1 cellular context compared by ENCODE assay signal in the genomic region with DNA sequence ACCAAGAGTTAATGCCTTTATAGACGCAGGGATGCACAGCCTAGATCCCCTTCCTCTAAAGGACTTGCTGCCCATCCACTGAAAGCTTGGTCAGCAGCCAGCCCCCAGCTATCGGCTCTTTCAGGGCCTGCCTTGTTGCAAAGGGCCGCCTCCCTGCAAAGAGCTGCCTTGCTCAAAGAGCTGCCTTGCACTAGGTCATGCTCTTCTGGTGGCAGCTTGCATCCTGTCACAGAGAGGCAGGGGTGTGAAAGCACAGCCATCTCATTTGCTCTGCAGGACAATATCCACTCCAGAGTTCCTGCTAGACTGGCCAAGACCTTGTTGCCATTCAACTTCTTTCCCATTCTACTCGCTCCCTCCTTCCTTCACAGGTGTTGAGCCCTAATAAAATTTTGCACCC.
TF ChIP-seq lines count a peak whose summit lies in the region.

No MANE protein-coding gene starts in this region.

TF ChIP-seq in HepG2, 621 proteins besides CTCF, POLR2A, EP300 and RAD21 (continued from another document):
- TF ChIP-seq, protein P1, sequence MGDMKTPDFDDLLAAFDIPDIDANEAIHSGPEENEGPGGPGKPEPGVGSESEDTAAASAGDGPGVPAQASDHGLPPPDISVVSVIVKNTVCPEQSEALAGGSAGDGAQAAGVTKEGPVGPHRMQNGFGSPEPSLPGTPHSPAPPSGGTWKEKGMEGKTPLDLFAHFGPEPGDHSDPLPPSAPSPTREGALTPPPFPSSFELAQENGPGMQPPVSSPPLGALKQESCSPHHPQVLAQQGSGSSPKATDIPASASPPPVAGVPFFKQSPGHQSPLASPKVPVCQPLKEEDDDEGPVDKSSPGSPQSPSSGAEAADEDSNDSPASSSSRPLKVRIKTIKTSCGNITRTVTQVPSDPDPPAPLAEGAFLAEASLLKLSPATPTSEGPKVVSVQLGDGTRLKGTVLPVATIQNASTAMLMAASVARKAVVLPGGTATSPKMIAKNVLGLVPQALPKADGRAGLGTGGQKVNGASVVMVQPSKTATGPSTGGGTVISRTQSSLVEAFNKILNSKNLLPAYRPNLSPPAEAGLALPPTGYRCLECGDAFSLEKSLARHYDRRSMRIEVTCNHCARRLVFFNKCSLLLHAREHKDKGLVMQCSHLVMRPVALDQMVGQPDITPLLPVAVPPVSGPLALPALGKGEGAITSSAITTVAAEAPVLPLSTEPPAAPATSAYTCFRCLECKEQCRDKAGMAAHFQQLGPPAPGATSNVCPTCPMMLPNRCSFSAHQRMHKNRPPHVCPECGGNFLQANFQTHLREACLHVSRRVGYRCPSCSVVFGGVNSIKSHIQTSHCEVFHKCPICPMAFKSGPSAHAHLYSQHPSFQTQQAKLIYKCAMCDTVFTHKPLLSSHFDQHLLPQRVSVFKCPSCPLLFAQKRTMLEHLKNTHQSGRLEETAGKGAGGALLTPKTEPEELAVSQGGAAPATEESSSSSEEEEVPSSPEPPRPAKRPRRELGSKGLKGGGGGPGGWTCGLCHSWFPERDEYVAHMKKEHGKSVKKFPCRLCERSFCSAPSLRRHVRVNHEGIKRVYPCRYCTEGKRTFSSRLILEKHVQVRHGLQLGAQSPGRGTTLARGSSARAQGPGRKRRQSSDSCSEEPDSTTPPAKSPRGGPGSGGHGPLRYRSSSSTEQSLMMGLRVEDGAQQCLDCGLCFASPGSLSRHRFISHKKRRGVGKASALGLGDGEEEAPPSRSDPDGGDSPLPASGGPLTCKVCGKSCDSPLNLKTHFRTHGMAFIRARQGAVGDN (CRISPR knock-in tag; IDR thresholded peaks at IDR 0.05): peak; percentile 20; the same call in 1 of the 2 replicates
